ENCODE assay signal across 10 cellular contexts in the genomic region with DNA sequence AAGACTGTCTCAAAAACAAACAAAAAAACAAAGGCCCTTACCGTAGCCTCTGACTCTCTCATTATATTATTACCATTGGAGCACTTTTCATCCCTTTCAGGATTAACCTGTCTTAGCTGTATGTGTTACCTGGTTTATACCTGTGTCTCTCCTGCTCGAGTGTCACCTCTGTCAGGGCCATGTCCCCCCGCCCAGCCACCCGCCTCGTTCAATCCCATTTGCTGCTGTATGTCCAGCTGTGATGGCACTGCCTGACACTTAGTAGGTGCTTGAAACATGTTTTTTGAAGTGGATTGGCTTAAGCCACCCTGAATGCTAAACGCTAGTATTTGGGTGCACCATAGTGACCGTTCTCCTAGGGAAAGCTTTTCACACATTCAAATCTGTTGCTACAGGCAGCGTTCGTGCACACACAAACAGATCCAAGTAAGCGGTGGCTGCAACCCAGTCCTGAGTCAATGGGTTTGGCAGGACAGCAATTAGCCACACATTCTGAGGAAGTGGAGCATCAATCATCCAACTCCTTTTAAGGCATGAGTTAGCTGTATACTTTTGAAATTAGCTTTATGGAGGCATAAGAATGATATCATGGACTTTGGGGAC.
DNase-seq lines count a peak whose midpoint lies in the region; ATAC-seq and TF ChIP-seq lines count a peak whose summit lies in the region.
"Had no signal": no experiment of that assay in that cellular context is flagged by ENCODE, and none has a peak within 500 bp of the region (broad histone marks: within the 10 kb centered on the region; RNA-seq: fewer than 3 reads in every experiment).

No MANE protein-coding gene starts in this region.

- no peak for TF ChIP-seq CTCF in type B pancreatic cell (conservative IDR thresholded peaks at IDR 0.05)

- peak; percentile 71 for ATAC-seq in activated T-helper 17 cell treated with anti-CD3 and anti-CD28 coated beads, Interleukin-2, amount 50 U/mL, for 72 hours (replicated peaks)
- no peak for ATAC-seq in GM18870 (IDR thresholded peaks at IDR 0.05; ENCODE audit: unreplicated experiment)

- no peak for DNase-seq in activated naive CD4-positive, alpha-beta T cell treated with anti-CD3 and anti-CD28 coated beads for 36 hours
- no peak for DNase-seq in activated naive CD4-positive, alpha-beta T cell treated with anti-CD3 and anti-CD28 coated beads, Interleukin-2, amount 50 U/mL, for 16 hours
- DNase-seq in immature natural killer cell (peak in 2 of 3 donors; percentile 17 to 32), type B pancreatic cell (ENCODE audit: extremely low spot score, unreplicated experiment) (no peak), NCI-H2196 (lab: John Stamatoyannopoulos, UW; ENCODE audit: unreplicated experiment) (no peak), NCI-H128 (lab: John Stamatoyannopoulos, UW; ENCODE audit: unreplicated experiment) (no peak)
- DNase-seq: COR-L47, NCI-H1436 had no signal

- H3K36me3 Mint-ChIP-seq in activated naive CD4-positive, alpha-beta T cell treated with anti-CD3 and anti-CD28 coated beads for 36 hours (ENCODE audit: low read depth), result no peaks in the 10 kb centered on the region
- H3K36me3 Mint-ChIP-seq in activated T-helper 17 cell treated with anti-CD3 and anti-CD28 coated beads, Interleukin-2, amount 50 U/mL, for 72 hours (ENCODE audit: low read depth), result no peaks in the 10 kb centered on the region
- no peaks in the 10 kb centered on the region for H3K36me3 Mint-ChIP-seq in immature natural killer cell
- H3K36me3 Mint-ChIP-seq in type B pancreatic cell, result no peaks in the 10 kb centered on the region

- intact Hi-C loops in activated naive CD4-positive, alpha-beta T cell treated with anti-CD3 and anti-CD28 coated beads for 36 hours (cut with micrococcal nuclease), result no loop called here

- CTCF ChIA-PET in activated naive CD4-positive, alpha-beta T cell treated with anti-CD3 and anti-CD28 coated beads for 36 hours (lab: Charles Lee), result interaction anchor here (0.6 to 1.1 kb wide), 3 partner anchors 15 to 73 kb away, joined by 3 to 4 read pairs (median 3); no protein-coding TSS in a partner anchor

- no peaks in the 10 kb centered on the region for H3K27me3 Mint-ChIP-seq in activated naive CD4-positive, alpha-beta T cell treated with anti-CD3 and anti-CD28 coated beads for 36 hours (ENCODE audit: low read depth)
- H3K27me3 Mint-ChIP-seq in activated T-helper 17 cell treated with anti-CD3 and anti-CD28 coated beads, Interleukin-2, amount 50 U/mL, for 72 hours, result no peaks in the 10 kb centered on the region
- peaks cover 2 to 9% (median 6%) of the 10 kb centered on the region in 3 donors for H3K27me3 Mint-ChIP-seq in immature natural killer cell (ENCODE audit: low read depth in 3 of 3)
- H3K27me3 Mint-ChIP-seq in type B pancreatic cell, result no peaks in the 10 kb centered on the region

- no peaks in the 10 kb centered on the region for H3K9me3 Mint-ChIP-seq in activated naive CD4-positive, alpha-beta T cell treated with anti-CD3 and anti-CD28 coated beads for 36 hours
- H3K9me3 Mint-ChIP-seq in activated T-helper 17 cell treated with anti-CD3 and anti-CD28 coated beads, Interleukin-2, amount 50 U/mL, for 72 hours, result no peaks in the 10 kb centered on the region
- H3K9me3 Mint-ChIP-seq in immature natural killer cell (no peaks in the 10 kb centered on the region), type B pancreatic cell (no peaks in the 10 kb centered on the region)

- H3K4me3 Mint-ChIP-seq in activated naive CD4-positive, alpha-beta T cell treated with anti-CD3 and anti-CD28 coated beads for 36 hours, result peak overlapping the region; percentile 17
- H3K4me3 Mint-ChIP-seq in activated T-helper 17 cell treated with anti-CD3 and anti-CD28 coated beads, Interleukin-2, amount 50 U/mL, for 72 hours, result peak overlapping the region; percentile 50
- H3K4me3 Mint-ChIP-seq in immature natural killer cell (peak overlapping the region; percentile 75 to 86 (median 79)), type B pancreatic cell (no peak overlapping the region)

- peaks cover 38% of the 10 kb centered on the region for H3K4me1 Mint-ChIP-seq in activated naive CD4-positive, alpha-beta T cell treated with anti-CD3 and anti-CD28 coated beads for 36 hours (ENCODE audit: low read depth)
- H3K4me1 Mint-ChIP-seq in activated T-helper 17 cell treated with anti-CD3 and anti-CD28 coated beads, Interleukin-2, amount 50 U/mL, for 72 hours, result peaks cover 5% of the 10 kb centered on the region
- H3K4me1 Mint-ChIP-seq in immature natural killer cell, result peaks cover 28 to 29% of the 10 kb centered on the region in 2 donors
- H3K4me1 Mint-ChIP-seq in type B pancreatic cell (ENCODE audit: unreplicated experiment), result peaks cover 16% of the 10 kb centered on the region

- no peak overlapping the region for H3K27ac Mint-ChIP-seq in activated naive CD4-positive, alpha-beta T cell treated with anti-CD3 and anti-CD28 coated beads for 36 hours
- no peak overlapping the region for H3K27ac Mint-ChIP-seq in activated T-helper 17 cell treated with anti-CD3 and anti-CD28 coated beads, Interleukin-2, amount 50 U/mL, for 72 hours
- H3K27ac Mint-ChIP-seq in immature natural killer cell (peak overlapping the region in 5 of 6 donors; percentile 0 to 83 (median 79)), type B pancreatic cell (peak overlapping the region; percentile 94)

Comparison
In these comparisons a context has a peak if more than half of its experiments do, and no peak if none do; other contexts are left out.
1. DNase-seq: peak in immature natural killer cell (2 of 3); none in activated naive CD4-positive, alpha-beta T cell treated with anti-CD3 and anti-CD28 coated beads for 36 hours (single experiment), activated naive CD4-positive, alpha-beta T cell treated with anti-CD3 and anti-CD28 coated beads, Interleukin-2, amount 50 U/mL, for 16 hours (single experiment), type B pancreatic cell (single experiment), NCI-H2196 (single experiment) and NCI-H128 (single experiment).
2. H3K27ac Mint-ChIP-seq: peak in immature natural killer cell (5 of 6) and type B pancreatic cell (single experiment); none in activated naive CD4-positive, alpha-beta T cell treated with anti-CD3 and anti-CD28 coated beads for 36 hours (single experiment) and activated T-helper 17 cell treated with anti-CD3 and anti-CD28 coated beads, Interleukin-2, amount 50 U/mL, for 72 hours (single experiment).